Comparison of ENCODE assay signal across 19 cellular contexts in genomic region chr15:82051664-82052063, GRCh38. TPM values are rescaled to one million over a fixed set of nuclear protein-coding genes. Genes with fewer than 3 reads are reported as not detected.
DNase-seq lines count a peak whose midpoint lies in the region; ATAC-seq and TF ChIP-seq lines count a peak whose summit lies in the region.
"Had no signal": no experiment of that assay in that cellular context is flagged by ENCODE, and none has a peak within 500 bp of the region (broad histone marks: within the 10 kb centered on the region; RNA-seq: fewer than 3 reads in every experiment).

No MANE protein-coding gene starts in this region.

- H3K27ac ChIP-seq in SJSA1: peak overlapping the region; percentile 60
- H3K27ac ChIP-seq in naive thymus-derived CD4-positive, alpha-beta T cell (ENCODE audit: low read depth, low read length): no peak overlapping the region
- H3K27ac ChIP-seq in CD8-positive, alpha-beta memory T cell (ENCODE audit: low read depth, low read length): no peak overlapping the region
- H3K27ac ChIP-seq: prostate gland, tibial artery had no signal

- no peak overlapping the region for H3K27ac Mint-ChIP-seq in HFFc6
- no peak overlapping the region for H3K27ac Mint-ChIP-seq in naive thymus-derived CD4-positive, alpha-beta T cell
- no peak overlapping the region for H3K27ac Mint-ChIP-seq in CD8-positive, alpha-beta memory T cell
- H3K27ac Mint-ChIP-seq in natural killer cell treated with Interleukin-12 subunit alpha and Interleukin-12 subunit beta and Interleukin-15 and Interleukin-18, amount 100 ng/mL, for 72 hours: no peak overlapping the region
- H3K27ac Mint-ChIP-seq: activated CD4-positive, alpha-beta T cell treated with anti-CD3 and anti-CD28 coated beads, Interleukin-2, amount 10 ng/mL, durations not matched to agents 24 days and 14 days; dendritic cell treated with granulocyte-macrophage colony-stimulating factor and Interleukin-4, amounts not matched to agents 40 ng/mL and 50 ng/mL, for 4 days; nephron progenitor cell had no signal

- H3K4me3 Mint-ChIP-seq in HFFc6: no peak overlapping the region
- H3K4me3 Mint-ChIP-seq in naive thymus-derived CD4-positive, alpha-beta T cell: no peak overlapping the region
- H3K4me3 Mint-ChIP-seq in CD8-positive, alpha-beta memory T cell: no peak overlapping the region
- no peak overlapping the region for H3K4me3 Mint-ChIP-seq in natural killer cell treated with Interleukin-12 subunit alpha and Interleukin-12 subunit beta and Interleukin-15 and Interleukin-18, amount 100 ng/mL, for 72 hours
- H3K4me3 Mint-ChIP-seq: activated CD4-positive, alpha-beta T cell treated with anti-CD3 and anti-CD28 coated beads, Interleukin-2, amount 10 ng/mL, durations not matched to agents 24 days and 14 days; dendritic cell treated with granulocyte-macrophage colony-stimulating factor and Interleukin-4, amounts not matched to agents 40 ng/mL and 50 ng/mL, for 4 days; nephron progenitor cell had no signal

- H3K36me3 Mint-ChIP-seq in HFFc6 (ENCODE audit: low read depth): no peaks in the 10 kb centered on the region
- no peaks in the 10 kb centered on the region for H3K36me3 Mint-ChIP-seq in naive thymus-derived CD4-positive, alpha-beta T cell
- no peaks in the 10 kb centered on the region for H3K36me3 Mint-ChIP-seq in CD8-positive, alpha-beta memory T cell
- no peaks in the 10 kb centered on the region for H3K36me3 Mint-ChIP-seq in natural killer cell treated with Interleukin-12 subunit alpha and Interleukin-12 subunit beta and Interleukin-15 and Interleukin-18, amount 100 ng/mL, for 72 hours

- no peaks in the 10 kb centered on the region for H3K9me3 Mint-ChIP-seq in HFFc6
- H3K9me3 Mint-ChIP-seq in naive thymus-derived CD4-positive, alpha-beta T cell: no peaks in the 10 kb centered on the region
- no peaks in the 10 kb centered on the region for H3K9me3 Mint-ChIP-seq in CD8-positive, alpha-beta memory T cell
- H3K9me3 Mint-ChIP-seq in natural killer cell treated with Interleukin-12 subunit alpha and Interleukin-12 subunit beta and Interleukin-15 and Interleukin-18, amount 100 ng/mL, for 72 hours: no peaks in the 10 kb centered on the region
- H3K9me3 Mint-ChIP-seq: activated CD4-positive, alpha-beta T cell treated with anti-CD3 and anti-CD28 coated beads, Interleukin-2, amount 10 ng/mL, durations not matched to agents 24 days and 14 days; dendritic cell treated with granulocyte-macrophage colony-stimulating factor and Interleukin-4, amounts not matched to agents 40 ng/mL and 50 ng/mL, for 4 days; nephron progenitor cell had no signal

- peaks cover 14% of the 10 kb centered on the region; the same call in 1 of the 2 replicates for H3K4me1 Mint-ChIP-seq in HFFc6 (ENCODE audit: low read depth)
- peaks cover 0 to 8% (median 7%) of the 10 kb centered on the region in 7 donors for H3K4me1 Mint-ChIP-seq in naive thymus-derived CD4-positive, alpha-beta T cell
- peaks cover 4 to 11% (median 8%) of the 10 kb centered on the region in 3 donors for H3K4me1 Mint-ChIP-seq in CD8-positive, alpha-beta memory T cell
- peaks cover 4 to 5% of the 10 kb centered on the region in 2 donors for H3K4me1 Mint-ChIP-seq in natural killer cell treated with Interleukin-12 subunit alpha and Interleukin-12 subunit beta and Interleukin-15 and Interleukin-18, amount 100 ng/mL, for 72 hours (ENCODE audit: low read depth in 2 of 2)

- intact Hi-C loops in naive thymus-derived CD4-positive, alpha-beta T cell (cut with micrococcal nuclease): no loop called here

- H3K27me3 Mint-ChIP-seq in HFFc6 (ENCODE audit: insufficient read depth): peaks cover 12% of the 10 kb centered on the region
- H3K27me3 Mint-ChIP-seq in naive thymus-derived CD4-positive, alpha-beta T cell: peaks cover 29 to 51% (median 40%) of the 10 kb centered on the region in 5 donors
- peaks cover 20 to 65% of the 10 kb centered on the region in 2 donors for H3K27me3 Mint-ChIP-seq in CD8-positive, alpha-beta memory T cell
- H3K27me3 Mint-ChIP-seq in natural killer cell treated with Interleukin-12 subunit alpha and Interleukin-12 subunit beta and Interleukin-15 and Interleukin-18, amount 100 ng/mL, for 72 hours: peaks cover 11 to 13% of the 10 kb centered on the region in 2 donors

- TF ChIP-seq CTCF in HFFc6 (IDR thresholded peaks at IDR 0.05): 0 out of 2 replicates have a peak, but pooled peaks have one; percentile 7
- TF ChIP-seq CTCF in fibroblast of mammary gland (conservative IDR thresholded peaks at IDR 0.05; ENCODE audit: control insufficient read depth, insufficient read depth, low read depth, low read length): no peak

- CTCF ChIA-PET in naive thymus-derived CD4-positive, alpha-beta T cell (lab: Charles Lee): no interaction called here
- CTCF ChIA-PET in CD8-positive, alpha-beta memory T cell (lab: Charles Lee): no interaction called here

- H3K27me3 ChIP-seq in SJSA1 (replicated peaks): no peaks in the 10 kb centered on the region
- no peaks in the 10 kb centered on the region for H3K27me3 ChIP-seq in naive thymus-derived CD4-positive, alpha-beta T cell (ENCODE audit: control insufficient read depth in 2 of 2, insufficient read depth in 2 of 2, low read length in 2 of 2)
- H3K27me3 ChIP-seq in CD8-positive, alpha-beta memory T cell (ENCODE audit: insufficient read depth, low read length, poor library complexity, severe bottlenecking): peaks cover 3% of the 10 kb centered on the region

- DNase-seq in HFFc6 (no peak), SJSA1 (ENCODE audit: low read depth in 1 of 2, low spot score in 2 of 2) (peak; percentile 80 to 83), fibroblast of mammary gland (ENCODE audit: low read depth) (peak; percentile 24), pons (ENCODE audit: low spot score) (peak; percentile 52)
- DNase-seq in naive thymus-derived CD4-positive, alpha-beta T cell: no peak
- no peak for DNase-seq in CD8-positive, alpha-beta memory T cell
- no peak for DNase-seq in natural killer cell treated with Interleukin-12 subunit alpha and Interleukin-12 subunit beta and Interleukin-15 and Interleukin-18, amount 100 ng/mL, for 72 hours (ENCODE audit: low spot score)
- DNase-seq: activated CD4-positive, alpha-beta T cell treated with anti-CD3 and anti-CD28 coated beads, Interleukin-2, amount 10 ng/mL, durations not matched to agents 24 days and 14 days; activated naive CD4-positive, alpha-beta T cell; mesendoderm; MV-4-11; NCI-H187 treated with DMSO at 0.1 percent for 48 hours; NCI-H446; nephron progenitor cell; T-helper 9 cell; tibial artery had no signal

- peaks cover 24% of the 10 kb centered on the region for H3K4me1 ChIP-seq in SJSA1 (replicated peaks)
- H3K4me1 ChIP-seq in naive thymus-derived CD4-positive, alpha-beta T cell (ENCODE audit: control insufficient read depth in 2 of 2, insufficient read depth in 2 of 2, low read length in 2 of 2): no peaks in the 10 kb centered on the region
- peaks cover 7% of the 10 kb centered on the region for H3K4me1 ChIP-seq in CD8-positive, alpha-beta memory T cell (ENCODE audit: insufficient read depth, low read length)
- H3K4me1 ChIP-seq: prostate gland had no signal

- no peaks in the 10 kb centered on the region; the same call in 1 of the 2 replicates for H3K9me3 ChIP-seq in SJSA1 (replicated peaks)
- no peaks in the 10 kb centered on the region for H3K9me3 ChIP-seq in naive thymus-derived CD4-positive, alpha-beta T cell (ENCODE audit: control insufficient read depth in 2 of 3, low read length in 3 of 3)
- H3K9me3 ChIP-seq in CD8-positive, alpha-beta memory T cell (ENCODE audit: low read length): no peaks in the 10 kb centered on the region
- H3K9me3 ChIP-seq: HAP-1, prostate gland, tibial artery had no signal

- POLR2A ChIA-PET in naive thymus-derived CD4-positive, alpha-beta T cell (lab: Charles Lee): no interaction called here
- POLR2A ChIA-PET in CD8-positive, alpha-beta memory T cell (lab: Charles Lee): no interaction called here

- no peak for ATAC-seq in naive thymus-derived CD4-positive, alpha-beta T cell
- ATAC-seq in natural killer cell treated with Interleukin-12 subunit alpha and Interleukin-12 subunit beta and Interleukin-15 and Interleukin-18, amount 100 ng/mL, for 72 hours: no peak

- peaks cover under 1% of the 10 kb centered on the region; the same call in 1 of the 2 replicates for H3K36me3 ChIP-seq in SJSA1
- no peaks in the 10 kb centered on the region for H3K36me3 ChIP-seq in naive thymus-derived CD4-positive, alpha-beta T cell (ENCODE audit: control insufficient read depth in 2 of 3, insufficient read depth in 3 of 3, low read length in 3 of 3)
- no peaks in the 10 kb centered on the region for H3K36me3 ChIP-seq in CD8-positive, alpha-beta memory T cell (ENCODE audit: insufficient read depth, low read length)
- H3K36me3 ChIP-seq: HAP-1, prostate gland, tibial artery had no signal

- H3K4me3 ChIP-seq in SJSA1 (no peak overlapping the region), fibroblast of mammary gland (ENCODE audit: control insufficient read depth, low read depth, low read length) (no peak overlapping the region)
- H3K4me3 ChIP-seq in naive thymus-derived CD4-positive, alpha-beta T cell (ENCODE audit: low read length): no peak overlapping the region
- H3K4me3 ChIP-seq in CD8-positive, alpha-beta memory T cell (ENCODE audit: low read length): no peak overlapping the region
- H3K4me3 ChIP-seq: HAP-1, prostate gland, tibial artery had no signal

RNA-seq across cellular contexts. Expression of gene MEX3B, which starts 5.8 kb away (rescaled TPM):
- total RNA-seq in HFFc6 (2021; fragmentation: NEBNext Ultra II Directional; extraction: Animal tissue kit (Norgen Biotek cat#: 25700)): 1 to 10 TPM; 4.0 to 5.4 (median 4.9) TPM
- total RNA-seq in SJSA1 (2014; rRNA removed; shearing (Covaris generic)): 18.4 and 20.4 TPM in 2 replicates
- total RNA-seq in naive thymus-derived CD4-positive, alpha-beta T cell: 1 to 10 TPM in 3 of 5 experiments, under 1 TPM in 2; 0.73 to 1.9 (median 1.1) TPM
- under 1 TPM in 1 of 2 donors, not detected in 1; 0.12 TPM for polyA plus RNA-seq in naive thymus-derived CD4-positive, alpha-beta T cell
- total RNA-seq in CD8-positive, alpha-beta memory T cell: under 1 TPM; 0.60 to 0.61 TPM
- polyA plus RNA-seq in CD8-positive, alpha-beta memory T cell: not detected
- under 1 TPM; 0.67 to 0.83 TPM for total RNA-seq in natural killer cell treated with Interleukin-12 subunit alpha and Interleukin-12 subunit beta and Interleukin-15 and Interleukin-18, amount 100 ng/mL, for 72 hours

Comparison
In these comparisons a context has a peak if more than half of its experiments do, and no peak if none do; other contexts are left out.
1. DNase-seq: peak in SJSA1 (2 of 2), fibroblast of mammary gland (single experiment) and pons (single experiment); none in HFFc6 (single experiment), naive thymus-derived CD4-positive, alpha-beta T cell (0 of 9), CD8-positive, alpha-beta memory T cell (0 of 5) and natural killer cell treated with Interleukin-12 subunit alpha and Interleukin-12 subunit beta and Interleukin-15 and Interleukin-18, amount 100 ng/mL, for 72 hours (single experiment).